ENCODE assay signal across 8 cellular contexts in genomic region chr18:45384137-45384998, GRCh38.
DNase-seq lines count a peak whose midpoint lies in the region; ATAC-seq and TF ChIP-seq lines count a peak whose summit lies in the region.

No MANE protein-coding gene starts in this region.

- peaks cover 0 to 2% of the 10 kb centered on the region in 2 donors for H3K4me1 ChIP-seq in lung (ENCODE audit: control insufficient read depth in 2 of 2, insufficient read depth in 2 of 2, low read length in 2 of 2)

- H3K4me3 ChIP-seq in WI38 (ENCODE audit: low read depth, low read length), result no peak overlapping the region
- H3K4me3 ChIP-seq in lung, result no peak overlapping the region

- CTCF ChIA-PET in HEK293T (lab: Yijun Ruan, JAX), result interaction anchor here (0.6 to 1.8 kb wide), 9 partner anchors 12 to 1761 kb away, joined by 3 to 5 read pairs (median 3); no protein-coding TSS in a partner anchor

- no peaks in the 10 kb centered on the region for H3K27me3 ChIP-seq in lung (ENCODE audit: control insufficient read depth, insufficient read depth)

- H3K27me3 Mint-ChIP-seq in stimulated activated memory B cell treated with anti-CD40 and anti-IgM and Interleukin-4, amounts not matched to agents 10 μg/mL and 1 μg/mL and 100 μg/mL, for 72 hours, result peaks cover 23% of the 10 kb centered on the region

- no peaks in the 10 kb centered on the region for H3K9me3 Mint-ChIP-seq in stimulated activated memory B cell treated with anti-CD40 and anti-IgM and Interleukin-4, amounts not matched to agents 10 μg/mL and 1 μg/mL and 100 μg/mL, for 72 hours

- no peak overlapping the region for H3K27ac ChIP-seq in lung (ENCODE audit: low read depth in 1 of 2, low read length in 1 of 2)

- DNase-seq in Daoy (ENCODE audit: low read depth) (peak; percentile 39), HEK293T (ENCODE audit: extremely low spot score) (peak; percentile 30), NCI-H2081 treated with DMSO at 0.1 percent for 48 hours (lab: John Stamatoyannopoulos, UW) (peak; percentile 10), dermis blood vessel endothelial cell (peak; percentile 27), lung (ENCODE audit: low spot score) (peak; percentile 54), OCI-M2 (lab: John Stamatoyannopoulos, UW; ENCODE audit: unreplicated experiment) (no peak)

- no peaks in the 10 kb centered on the region for H3K36me3 ChIP-seq in lung (ENCODE audit: control insufficient read depth in 2 of 2, insufficient read depth in 2 of 2, low read length in 2 of 2)

- no peak overlapping the region for H3K4me3 Mint-ChIP-seq in stimulated activated memory B cell treated with anti-CD40 and anti-IgM and Interleukin-4, amounts not matched to agents 10 μg/mL and 1 μg/mL and 100 μg/mL, for 72 hours

- no peaks in the 10 kb centered on the region for H3K9me3 ChIP-seq in lung (ENCODE audit: control insufficient read depth in 2 of 2, insufficient read depth in 1 of 2, low read length in 1 of 2)

- peak; percentile 82 for ATAC-seq in lung (ENCODE audit: insufficient read depth, low FRiP score)
- ATAC-seq in stimulated activated memory B cell treated with anti-CD40 and anti-IgM and Interleukin-4, amounts not matched to agents 10 μg/mL and 1 μg/mL and 100 μg/mL, for 72 hours, result peak; percentile 72

- no peak overlapping the region for H3K27ac Mint-ChIP-seq in stimulated activated memory B cell treated with anti-CD40 and anti-IgM and Interleukin-4, amounts not matched to agents 10 μg/mL and 1 μg/mL and 100 μg/mL, for 72 hours

- H3K4me1 Mint-ChIP-seq in stimulated activated memory B cell treated with anti-CD40 and anti-IgM and Interleukin-4, amounts not matched to agents 10 μg/mL and 1 μg/mL and 100 μg/mL, for 72 hours, result peaks cover 5% of the 10 kb centered on the region

- 31 to 40% methylated on average over 5 of the region's 5 CpGs for WGBS in lung, 2 donors

- no peaks in the 10 kb centered on the region for H3K36me3 Mint-ChIP-seq in stimulated activated memory B cell treated with anti-CD40 and anti-IgM and Interleukin-4, amounts not matched to agents 10 μg/mL and 1 μg/mL and 100 μg/mL, for 72 hours

- TF ChIP-seq CTCF in WI38 (IDR thresholded peaks at IDR 0.05; ENCODE audit: low read depth, low read length), result peak; percentile 49; the same call in 1 of the 2 replicates
- TF ChIP-seq CTCF in lung (IDR thresholded peaks at IDR 0.05; ENCODE audit: control extremely low read depth, extremely low read depth), result peak; percentile 42

- POLR2A ChIA-PET in HEK293T (lab: Yijun Ruan, JAX), result no interaction called here

TF ChIP-seq in HEK293T, 16 proteins besides CTCF, POLR2A, EP300 and RAD21:
- TF ChIP-seq NFRKB (IDR thresholded peaks at IDR 0.05) (no peak), LEF1 (IDR thresholded peaks at IDR 0.05; ENCODE audit: borderline replicate concordance) (no peak), FOXA1 (IDR thresholded peaks at IDR 0.05) (no peak), ZNF384 (IDR thresholded peaks at IDR 0.05) (no peak), FOXK2 (IDR thresholded peaks at IDR 0.05) (no peak), BHLHE40 (IDR thresholded peaks at IDR 0.05; ENCODE audit: borderline replicate concordance) (no peak)
